1 cellular context compared by ENCODE assay signal in the genomic region with DNA sequence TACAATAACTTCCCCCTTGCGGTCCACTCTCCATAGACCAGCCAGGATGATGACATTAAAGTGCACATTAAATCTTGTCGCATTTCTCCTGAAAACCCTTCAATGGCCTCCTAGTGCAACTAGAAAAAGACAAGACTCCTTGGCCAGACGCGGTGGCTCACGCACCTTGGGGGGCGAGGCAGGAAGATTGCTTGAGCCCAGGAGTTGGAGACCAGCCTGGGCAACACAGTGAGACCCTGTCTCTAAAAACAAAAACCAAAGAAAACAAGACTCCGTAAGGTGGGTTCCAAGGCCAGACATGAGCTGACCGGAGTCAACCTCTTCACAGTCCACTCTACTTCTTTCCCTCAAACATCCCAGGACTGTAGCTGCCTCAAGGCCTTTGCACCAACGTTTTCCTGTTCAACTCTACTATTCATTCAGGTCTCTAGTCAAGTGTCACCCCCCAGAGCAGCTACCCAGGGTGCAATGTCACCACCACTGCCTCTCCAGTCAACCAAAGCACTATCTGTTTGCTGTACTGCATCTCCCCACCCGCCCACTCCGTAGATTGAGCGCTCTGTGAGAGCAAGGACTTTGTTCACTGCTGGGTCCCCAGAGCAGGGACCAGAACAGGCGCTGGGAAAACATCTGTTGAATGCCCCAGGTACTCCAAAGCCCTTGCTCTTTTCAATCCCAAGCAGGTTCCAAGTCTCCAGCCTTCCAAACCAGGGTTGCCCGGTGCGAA.
TF ChIP-seq lines count a peak whose summit lies in the region.

No MANE protein-coding gene starts in this region.

TF ChIP-seq in HepG2, 621 proteins besides CTCF, POLR2A, EP300 and RAD21 (continues in another document):
- no peak for TF ChIP-seq TARDBP (CRISPR knock-in tag; IDR thresholded peaks at IDR 0.05)
- no peak for TF ChIP-seq MAZ (IDR thresholded peaks at IDR 0.05; ENCODE audit: borderline replicate concordance, low read depth, low read length)
- 0 out of 2 replicates have a peak, but pooled peaks have one; percentile 16 for TF ChIP-seq MAZ (CRISPR knock-in tag; IDR thresholded peaks at IDR 0.05; ENCODE audit: low read depth)
- TF ChIP-seq ZNF644 (CRISPR knock-in tag; IDR thresholded peaks at IDR 0.05; ENCODE audit: low read depth), result 0 out of 2 replicates have a peak, but pooled peaks have one; percentile 15
- TF ChIP-seq TCF7 (IDR thresholded peaks at IDR 0.05; ENCODE audit: low read depth), result no peak
- no peak for TF ChIP-seq ZNF792 (CRISPR knock-in tag; IDR thresholded peaks at IDR 0.05)
- no peak for TF ChIP-seq HOXA9 (CRISPR knock-in tag; IDR thresholded peaks at IDR 0.05; ENCODE audit: borderline replicate concordance)
- TF ChIP-seq ZNF678 (CRISPR knock-in tag; IDR thresholded peaks at IDR 0.05), result no peak
- no peak for TF ChIP-seq ARNTL (CRISPR knock-in tag; IDR thresholded peaks at IDR 0.05)
- TF ChIP-seq ZNF543 (CRISPR knock-in tag; IDR thresholded peaks at IDR 0.05), result 0 out of 2 replicates have a peak, but pooled peaks have one; percentile 1
- TF ChIP-seq, protein P1, sequence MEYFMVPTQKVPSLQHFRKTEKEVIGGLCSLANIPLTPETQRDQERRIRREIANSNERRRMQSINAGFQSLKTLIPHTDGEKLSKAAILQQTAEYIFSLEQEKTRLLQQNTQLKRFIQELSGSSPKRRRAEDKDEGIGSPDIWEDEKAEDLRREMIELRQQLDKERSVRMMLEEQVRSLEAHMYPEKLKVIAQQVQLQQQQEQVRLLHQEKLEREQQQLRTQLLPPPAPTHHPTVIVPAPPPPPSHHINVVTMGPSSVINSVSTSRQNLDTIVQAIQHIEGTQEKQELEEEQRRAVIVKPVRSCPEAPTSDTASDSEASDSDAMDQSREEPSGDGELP (IDR thresholded peaks at IDR 0.05; ENCODE audit: borderline replicate concordance, low read depth), result 0 out of 2 replicates have a peak, but pooled peaks have one; percentile 18
- TF ChIP-seq, protein P2, sequence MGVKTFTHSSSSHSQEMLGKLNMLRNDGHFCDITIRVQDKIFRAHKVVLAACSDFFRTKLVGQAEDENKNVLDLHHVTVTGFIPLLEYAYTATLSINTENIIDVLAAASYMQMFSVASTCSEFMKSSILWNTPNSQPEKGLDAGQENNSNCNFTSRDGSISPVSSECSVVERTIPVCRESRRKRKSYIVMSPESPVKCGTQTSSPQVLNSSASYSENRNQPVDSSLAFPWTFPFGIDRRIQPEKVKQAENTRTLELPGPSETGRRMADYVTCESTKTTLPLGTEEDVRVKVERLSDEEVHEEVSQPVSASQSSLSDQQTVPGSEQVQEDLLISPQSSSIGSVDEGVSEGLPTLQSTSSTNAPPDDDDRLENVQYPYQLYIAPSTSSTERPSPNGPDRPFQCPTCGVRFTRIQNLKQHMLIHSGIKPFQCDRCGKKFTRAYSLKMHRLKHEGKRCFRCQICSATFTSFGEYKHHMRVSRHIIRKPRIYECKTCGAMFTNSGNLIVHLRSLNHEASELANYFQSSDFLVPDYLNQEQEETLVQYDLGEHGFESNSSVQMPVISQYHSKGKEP (CRISPR knock-in tag; IDR thresholded peaks at IDR 0.05), result no peak
- TF ChIP-seq AKAP8 (CRISPR knock-in tag; IDR thresholded peaks at IDR 0.05), result 0 out of 2 replicates have a peak, but pooled peaks have one; percentile 2
- TF ChIP-seq, protein P3, sequence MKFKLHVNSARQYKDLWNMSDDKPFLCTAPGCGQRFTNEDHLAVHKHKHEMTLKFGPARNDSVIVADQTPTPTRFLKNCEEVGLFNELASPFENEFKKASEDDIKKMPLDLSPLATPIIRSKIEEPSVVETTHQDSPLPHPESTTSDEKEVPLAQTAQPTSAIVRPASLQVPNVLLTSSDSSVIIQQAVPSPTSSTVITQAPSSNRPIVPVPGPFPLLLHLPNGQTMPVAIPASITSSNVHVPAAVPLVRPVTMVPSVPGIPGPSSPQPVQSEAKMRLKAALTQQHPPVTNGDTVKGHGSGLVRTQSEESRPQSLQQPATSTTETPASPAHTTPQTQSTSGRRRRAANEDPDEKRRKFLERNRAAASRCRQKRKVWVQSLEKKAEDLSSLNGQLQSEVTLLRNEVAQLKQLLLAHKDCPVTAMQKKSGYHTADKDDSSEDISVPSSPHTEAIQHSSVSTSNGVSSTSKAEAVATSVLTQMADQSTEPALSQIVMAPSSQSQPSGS (CRISPR knock-in tag; IDR thresholded peaks at IDR 0.05), result no peak
- no peak for TF ChIP-seq GTF2F1 (IDR thresholded peaks at IDR 0.05; ENCODE audit: low read length)
- TF ChIP-seq, protein P4, sequence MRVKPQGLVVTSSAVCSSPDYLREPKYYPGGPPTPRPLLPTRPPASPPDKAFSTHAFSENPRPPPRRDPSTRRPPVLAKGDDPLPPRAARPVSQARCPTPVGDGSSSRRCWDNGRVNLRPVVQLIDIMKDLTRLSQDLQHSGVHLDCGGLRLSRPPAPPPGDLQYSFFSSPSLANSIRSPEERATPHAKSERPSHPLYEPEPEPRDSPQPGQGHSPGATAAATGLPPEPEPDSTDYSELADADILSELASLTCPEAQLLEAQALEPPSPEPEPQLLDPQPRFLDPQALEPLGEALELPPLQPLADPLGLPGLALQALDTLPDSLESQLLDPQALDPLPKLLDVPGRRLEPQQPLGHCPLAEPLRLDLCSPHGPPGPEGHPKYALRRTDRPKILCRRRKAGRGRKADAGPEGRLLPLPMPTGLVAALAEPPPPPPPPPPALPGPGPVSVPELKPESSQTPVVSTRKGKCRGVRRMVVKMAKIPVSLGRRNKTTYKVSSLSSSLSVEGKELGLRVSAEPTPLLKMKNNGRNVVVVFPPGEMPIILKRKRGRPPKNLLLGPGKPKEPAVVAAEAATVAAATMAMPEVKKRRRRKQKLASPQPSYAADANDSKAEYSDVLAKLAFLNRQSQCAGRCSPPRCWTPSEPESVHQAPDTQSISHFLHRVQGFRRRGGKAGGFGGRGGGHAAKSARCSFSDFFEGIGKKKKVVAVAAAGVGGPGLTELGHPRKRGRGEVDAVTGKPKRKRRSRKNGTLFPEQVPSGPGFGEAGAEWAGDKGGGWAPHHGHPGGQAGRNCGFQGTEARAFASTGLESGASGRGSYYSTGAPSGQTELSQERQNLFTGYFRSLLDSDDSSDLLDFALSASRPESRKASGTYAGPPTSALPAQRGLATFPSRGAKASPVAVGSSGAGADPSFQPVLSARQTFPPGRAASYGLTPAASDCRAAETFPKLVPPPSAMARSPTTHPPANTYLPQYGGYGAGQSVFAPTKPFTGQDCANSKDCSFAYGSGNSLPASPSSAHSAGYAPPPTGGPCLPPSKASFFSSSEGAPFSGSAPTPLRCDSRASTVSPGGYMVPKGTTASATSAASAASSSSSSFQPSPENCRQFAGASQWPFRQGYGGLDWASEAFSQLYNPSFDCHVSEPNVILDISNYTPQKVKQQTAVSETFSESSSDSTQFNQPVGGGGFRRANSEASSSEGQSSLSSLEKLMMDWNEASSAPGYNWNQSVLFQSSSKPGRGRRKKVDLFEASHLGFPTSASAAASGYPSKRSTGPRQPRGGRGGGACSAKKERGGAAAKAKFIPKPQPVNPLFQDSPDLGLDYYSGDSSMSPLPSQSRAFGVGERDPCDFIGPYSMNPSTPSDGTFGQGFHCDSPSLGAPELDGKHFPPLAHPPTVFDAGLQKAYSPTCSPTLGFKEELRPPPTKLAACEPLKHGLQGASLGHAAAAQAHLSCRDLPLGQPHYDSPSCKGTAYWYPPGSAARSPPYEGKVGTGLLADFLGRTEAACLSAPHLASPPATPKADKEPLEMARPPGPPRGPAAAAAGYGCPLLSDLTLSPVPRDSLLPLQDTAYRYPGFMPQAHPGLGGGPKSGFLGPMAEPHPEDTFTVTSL (CRISPR knock-in tag; IDR thresholded peaks at IDR 0.05; ENCODE audit: borderline replicate concordance), result peak; percentile 23; the same call in 1 of the 2 replicates
- TF ChIP-seq, protein P5, sequence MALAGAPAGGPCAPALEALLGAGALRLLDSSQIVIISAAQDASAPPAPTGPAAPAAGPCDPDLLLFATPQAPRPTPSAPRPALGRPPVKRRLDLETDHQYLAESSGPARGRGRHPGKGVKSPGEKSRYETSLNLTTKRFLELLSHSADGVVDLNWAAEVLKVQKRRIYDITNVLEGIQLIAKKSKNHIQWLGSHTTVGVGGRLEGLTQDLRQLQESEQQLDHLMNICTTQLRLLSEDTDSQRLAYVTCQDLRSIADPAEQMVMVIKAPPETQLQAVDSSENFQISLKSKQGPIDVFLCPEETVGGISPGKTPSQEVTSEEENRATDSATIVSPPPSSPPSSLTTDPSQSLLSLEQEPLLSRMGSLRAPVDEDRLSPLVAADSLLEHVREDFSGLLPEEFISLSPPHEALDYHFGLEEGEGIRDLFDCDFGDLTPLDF (CRISPR knock-in tag; IDR thresholded peaks at IDR 0.05), result no peak
- TF ChIP-seq GATAD1 (CRISPR knock-in tag; IDR thresholded peaks at IDR 0.05), result no peak
- TF ChIP-seq, protein P6, sequence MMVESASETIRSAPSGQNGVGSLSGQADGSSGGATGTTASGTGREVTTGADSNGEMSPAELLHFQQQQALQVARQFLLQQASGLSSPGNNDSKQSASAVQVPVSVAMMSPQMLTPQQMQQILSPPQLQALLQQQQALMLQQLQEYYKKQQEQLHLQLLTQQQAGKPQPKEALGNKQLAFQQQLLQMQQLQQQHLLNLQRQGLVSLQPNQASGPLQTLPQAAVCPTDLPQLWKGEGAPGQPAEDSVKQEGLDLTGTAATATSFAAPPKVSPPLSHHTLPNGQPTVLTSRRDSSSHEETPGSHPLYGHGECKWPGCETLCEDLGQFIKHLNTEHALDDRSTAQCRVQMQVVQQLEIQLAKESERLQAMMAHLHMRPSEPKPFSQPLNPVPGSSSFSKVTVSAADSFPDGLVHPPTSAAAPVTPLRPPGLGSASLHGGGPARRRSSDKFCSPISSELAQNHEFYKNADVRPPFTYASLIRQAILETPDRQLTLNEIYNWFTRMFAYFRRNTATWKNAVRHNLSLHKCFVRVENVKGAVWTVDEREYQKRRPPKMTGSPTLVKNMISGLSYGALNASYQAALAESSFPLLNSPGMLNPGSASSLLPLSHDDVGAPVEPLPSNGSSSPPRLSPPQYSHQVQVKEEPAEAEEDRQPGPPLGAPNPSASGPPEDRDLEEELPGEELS (CRISPR knock-in tag; IDR thresholded peaks at IDR 0.05), result peak; percentile 23
- peak; percentile 11 for TF ChIP-seq POLR2G (IDR thresholded peaks at IDR 0.05; ENCODE audit: low read depth, low read length)
- TF ChIP-seq ZNF577 (CRISPR knock-in tag; IDR thresholded peaks at IDR 0.05; ENCODE audit: borderline replicate concordance, low read depth), result no peak
- no peak for TF ChIP-seq BRCA1 (CRISPR knock-in tag; IDR thresholded peaks at IDR 0.05)
- no peak for TF ChIP-seq REPIN1 (CRISPR knock-in tag; IDR thresholded peaks at IDR 0.05; ENCODE audit: borderline replicate concordance, low read depth)
- no peak for TF ChIP-seq SALL2 (CRISPR knock-in tag; IDR thresholded peaks at IDR 0.05)
- TF ChIP-seq ZNF790 (CRISPR knock-in tag; IDR thresholded peaks at IDR 0.05; ENCODE audit: borderline replicate concordance), result no peak
- 0 out of 2 replicates have a peak, but pooled peaks have one; percentile 26 for TF ChIP-seq PRMT3 (CRISPR knock-in tag; IDR thresholded peaks at IDR 0.05; ENCODE audit: borderline replicate concordance, low read depth)
- TF ChIP-seq, protein P7, sequence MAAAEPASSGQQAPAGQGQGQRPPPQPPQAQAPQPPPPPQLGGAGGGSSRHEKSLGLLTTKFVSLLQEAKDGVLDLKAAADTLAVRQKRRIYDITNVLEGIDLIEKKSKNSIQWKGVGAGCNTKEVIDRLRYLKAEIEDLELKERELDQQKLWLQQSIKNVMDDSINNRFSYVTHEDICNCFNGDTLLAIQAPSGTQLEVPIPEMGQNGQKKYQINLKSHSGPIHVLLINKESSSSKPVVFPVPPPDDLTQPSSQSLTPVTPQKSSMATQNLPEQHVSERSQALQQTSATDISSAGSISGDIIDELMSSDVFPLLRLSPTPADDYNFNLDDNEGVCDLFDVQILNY (CRISPR knock-in tag; conservative IDR thresholded peaks at IDR 0.05), result no peak
- no peak for TF ChIP-seq MAFF (IDR thresholded peaks at IDR 0.05; ENCODE audit: low read depth, low read length)
- TF ChIP-seq ZNF160 (CRISPR knock-in tag; IDR thresholded peaks at IDR 0.05), result 0 out of 2 replicates have a peak, but pooled peaks have one; percentile 8
- no peak; the same call in 1 of the 2 replicates for TF ChIP-seq PHF21A (CRISPR knock-in tag; IDR thresholded peaks at IDR 0.05)
- TF ChIP-seq ZC3H13 (CRISPR knock-in tag; IDR thresholded peaks at IDR 0.05), result peak; percentile 40; the same call in 1 of the 2 replicates
- TF ChIP-seq ZNF121 (CRISPR knock-in tag; IDR thresholded peaks at IDR 0.05), result peak; percentile 87
- TF ChIP-seq MED8 (CRISPR knock-in tag; IDR thresholded peaks at IDR 0.05; ENCODE audit: insufficient replicate concordance), result no peak
- TF ChIP-seq, protein P8, sequence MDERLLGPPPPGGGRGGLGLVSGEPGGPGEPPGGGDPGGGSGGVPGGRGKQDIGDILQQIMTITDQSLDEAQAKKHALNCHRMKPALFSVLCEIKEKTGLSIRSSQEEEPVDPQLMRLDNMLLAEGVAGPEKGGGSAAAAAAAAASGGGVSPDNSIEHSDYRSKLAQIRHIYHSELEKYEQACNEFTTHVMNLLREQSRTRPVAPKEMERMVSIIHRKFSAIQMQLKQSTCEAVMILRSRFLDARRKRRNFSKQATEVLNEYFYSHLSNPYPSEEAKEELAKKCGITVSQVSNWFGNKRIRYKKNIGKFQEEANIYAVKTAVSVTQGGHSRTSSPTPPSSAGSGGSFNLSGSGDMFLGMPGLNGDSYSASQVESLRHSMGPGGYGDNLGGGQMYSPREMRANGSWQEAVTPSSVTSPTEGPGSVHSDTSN (CRISPR knock-in tag; IDR thresholded peaks at IDR 0.05), result no peak
- TF ChIP-seq, protein P9, sequence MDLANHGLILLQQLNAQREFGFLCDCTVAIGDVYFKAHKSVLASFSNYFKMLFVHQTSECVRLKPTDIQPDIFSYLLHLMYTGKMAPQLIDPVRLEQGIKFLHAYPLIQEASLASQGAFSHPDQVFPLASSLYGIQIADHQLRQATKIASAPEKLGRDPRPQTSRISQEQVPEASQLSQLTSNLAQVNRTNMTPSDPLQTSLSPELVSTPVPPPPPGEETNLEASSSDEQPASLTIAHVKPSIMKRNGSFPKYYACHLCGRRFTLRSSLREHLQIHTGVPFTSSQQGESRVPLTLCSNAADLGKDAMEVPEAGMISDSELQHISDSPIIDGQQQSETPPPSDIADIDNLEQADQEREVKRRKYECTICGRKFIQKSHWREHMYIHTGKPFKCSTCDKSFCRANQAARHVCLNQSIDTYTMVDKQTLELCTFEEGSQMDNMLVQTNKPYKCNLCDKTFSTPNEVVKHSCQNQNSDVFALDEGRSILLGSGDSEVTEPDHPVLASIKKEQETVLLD (CRISPR knock-in tag; IDR thresholded peaks at IDR 0.05; ENCODE audit: low read depth), result no peak
- TF ChIP-seq, protein P10, sequence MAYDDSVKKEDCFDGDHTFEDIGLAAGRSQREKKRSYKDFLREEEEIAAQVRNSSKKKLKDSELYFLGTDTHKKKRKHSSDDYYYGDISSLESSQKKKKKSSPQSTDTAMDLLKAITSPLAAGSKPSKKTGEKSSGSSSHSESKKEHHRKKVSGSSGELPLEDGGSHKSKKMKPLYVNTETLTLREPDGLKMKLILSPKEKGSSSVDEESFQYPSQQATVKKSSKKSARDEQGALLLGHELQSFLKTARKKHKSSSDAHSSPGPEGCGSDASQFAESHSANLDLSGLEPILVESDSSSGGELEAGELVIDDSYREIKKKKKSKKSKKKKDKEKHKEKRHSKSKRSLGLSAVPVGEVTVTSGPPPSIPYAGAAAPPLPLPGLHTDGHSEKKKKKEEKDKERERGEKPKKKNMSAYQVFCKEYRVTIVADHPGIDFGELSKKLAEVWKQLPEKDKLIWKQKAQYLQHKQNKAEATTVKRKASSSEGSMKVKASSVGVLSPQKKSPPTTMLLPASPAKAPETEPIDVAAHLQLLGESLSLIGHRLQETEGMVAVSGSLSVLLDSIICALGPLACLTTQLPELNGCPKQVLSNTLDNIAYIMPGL (CRISPR knock-in tag; IDR thresholded peaks at IDR 0.05; ENCODE audit: borderline replicate concordance in 1 of 2, low read depth in 1 of 2), result 0 out of 4 replicates have a peak, but pooled peaks of 1 of the 2 experiments have one; percentile 6
- TF ChIP-seq ZNF230 (CRISPR knock-in tag; IDR thresholded peaks at IDR 0.05), result peak; percentile 65; the same call in 1 of the 2 replicates
